27 cellular contexts compared by ENCODE assay signal in the genomic region with DNA sequence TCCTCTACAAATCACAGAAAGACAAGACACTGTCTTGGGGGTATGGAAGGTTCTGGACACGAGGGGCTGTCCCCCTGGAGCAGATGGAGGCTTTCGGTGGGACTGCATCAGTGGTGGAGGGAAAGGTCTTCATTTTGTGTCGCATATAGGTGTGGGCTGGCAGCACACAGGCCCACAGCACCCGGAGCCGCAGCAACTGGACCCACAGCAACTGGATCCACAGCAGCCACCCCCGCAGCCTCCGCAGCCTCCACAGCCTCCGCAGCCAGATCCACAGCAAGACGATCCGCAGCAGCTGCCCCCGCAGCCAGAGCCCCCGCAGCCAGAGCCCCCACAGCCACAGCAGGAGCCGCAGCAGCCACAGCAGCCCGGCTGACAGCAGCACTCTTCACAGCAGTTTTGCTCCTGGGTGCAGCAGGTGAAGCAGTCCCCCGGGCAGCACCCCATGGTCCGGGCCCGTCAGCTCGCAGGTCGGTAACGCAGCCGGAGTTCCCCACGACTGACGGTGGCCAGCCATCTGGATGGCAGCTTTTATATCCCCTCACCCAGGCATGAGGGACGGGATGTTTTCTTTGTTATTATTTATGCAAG. TPM values are rescaled to one million over a fixed set of nuclear protein-coding genes. Genes with fewer than 3 reads are reported as not detected.
"Had no signal": no experiment of that assay in that cellular context is flagged by ENCODE, and none has a peak within 500 bp of the region (broad histone marks: within the 10 kb centered on the region; RNA-seq: fewer than 3 reads in every experiment).

Gene KRTAP17-1 (minus strand): TSS at position 507 of the 591 bp plus-strand sequence. CDS start 60 bp downstream, at position 447.

- H3K27ac Mint-ChIP-seq: activated naive CD8-positive, alpha-beta T cell; stimulated activated naive B cell treated with anti-CD40 and anti-IgM and Interleukin-4, amounts not matched to agents 10 μg/mL and 1 μg/mL and 100 μg/mL, for 72 hours; WTC11 had no signal

- H3K4me3 ChIP-seq: heart right ventricle, lower lobe of right lung, sigmoid colon, smooth muscle cell, transverse colon, uterus had no signal

- H3K9me3 ChIP-seq: sigmoid colon had no signal

- DNase-seq: activated naive CD4-positive, alpha-beta T cell; activated T-cell treated with anti-CD3 and anti-CD28 coated beads, Interleukin-2, amount 50 U/mL, for 1 hour; amniotic stem cell; cerebellar nuclear complex; cortex of kidney; heart right ventricle; lower lobe of right lung; naive thymus-derived CD4-positive, alpha-beta T cell; sigmoid colon; stimulated activated CD4-positive, alpha-beta T cell treated with anti-CD3 and anti-CD28 coated beads, Interleukin-15, amount 100 ng/mL, for 24 hours; stimulated activated naive B cell treated with anti-CD40 and anti-IgM and Interleukin-4, amounts not matched to agents 10 μg/mL and 1 μg/mL and 100 μg/mL, for 72 hours; T-helper 9 cell; transverse colon; uterus had no signal

- H3K27ac ChIP-seq: heart right ventricle, lower lobe of right lung, sigmoid colon, transverse colon, uterus had no signal

- ATAC-seq: heart right ventricle; lower lobe of right lung; naive thymus-derived CD4-positive, alpha-beta T cell; stimulated activated naive B cell treated with anti-CD40 and anti-IgM and Interleukin-4, amounts not matched to agents 10 μg/mL and 1 μg/mL and 100 μg/mL, for 72 hours; WTC11 had no signal

- H3K27me3 ChIP-seq: transverse colon, uterus had no signal

- H3K4me3 Mint-ChIP-seq: activated naive CD8-positive, alpha-beta T cell; naive thymus-derived CD4-positive, alpha-beta T cell; neural crest cell; stimulated activated naive B cell treated with anti-CD40 and anti-IgM and Interleukin-4, amounts not matched to agents 10 μg/mL and 1 μg/mL and 100 μg/mL, for 72 hours; WTC11 had no signal

- H3K4me1 ChIP-seq: heart right ventricle, lower lobe of right lung, sigmoid colon, transverse colon, uterus had no signal

- H3K36me3 ChIP-seq: heart right ventricle, lower lobe of right lung, sigmoid colon, transverse colon, uterus had no signal

- H3K27me3 Mint-ChIP-seq: activated naive CD8-positive, alpha-beta T cell had no signal

- H3K4me1 Mint-ChIP-seq: neural crest cell, WTC11 had no signal

RNA-seq across cellular contexts. Expression of gene KRTAP17-1, which starts in this region (rescaled TPM):
- total RNA-seq: bronchial epithelial cell; epithelial cell of proximal tubule; fibroblast of villous mesenchyme; heart right ventricle; lower lobe of right lung; mesenteric fat pad; naive thymus-derived CD4-positive, alpha-beta T cell; neural crest cell; omental fat pad; posterior vena cava; renal cortical epithelial cell; sigmoid colon; smooth muscle cell; temporal lobe; transverse colon; uterus; WTC11 had no signal
- polyA plus RNA-seq: heart right ventricle; keratinocyte; naive thymus-derived CD4-positive, alpha-beta T cell; sigmoid colon; smooth muscle cell had no signal
